ENCODE assay signal across 8 cellular contexts in genomic region chr7:100489824-100490223, GRCh38. TPM values are rescaled to one million over a fixed set of nuclear protein-coding genes. Genes with fewer than 3 reads are reported as not detected.
DNase-seq lines count a peak whose midpoint lies in the region; ATAC-seq and TF ChIP-seq lines count a peak whose summit lies in the region.

No MANE protein-coding gene starts in this region.

- H3K27me3 Mint-ChIP-seq in activated T-cell treated with anti-CD3 and anti-CD28 coated beads, Interleukin-2, amount 50 U/mL, for 4 hours (ENCODE audit: low read depth), result no peaks in the 10 kb centered on the region

- TF ChIP-seq POLR2A in erythroblast (IDR thresholded peaks at IDR 0.05; ENCODE audit: low read length), result no peak

- DNase-seq in stimulated activated CD4-positive, alpha-beta T cell treated with anti-CD3 and anti-CD28 coated beads, Interleukin-15, amount 100 ng/mL, for 24 hours, result peak; percentile 59
- DNase-seq in stimulated activated CD4-positive, alpha-beta T cell treated with anti-CD3 and anti-CD28 coated beads, Interleukin-2, amount 100 ng/mL, for 48 hours, result no peak
- DNase-seq in NCI-H1694 treated with DMSO at 0.1 percent for 48 hours (lab: John Stamatoyannopoulos, UW), result peak; percentile 95
- DNase-seq in SK-N-MC (ENCODE audit: low read depth, low spot score), result peak; percentile 91
- DNase-seq in erythroblast (lab: John Stamatoyannopoulos, UW), result peak; percentile 86 to 90
- DNase-seq in posterior cingulate gyrus, result peak; percentile 85 to 99 (median 95)
- DNase-seq in aorta, result no peak
- DNase-seq in activated T-cell treated with anti-CD3 and anti-CD28 coated beads, Interleukin-2, amount 50 U/mL, for 4 hours, result no peak

- no peak overlapping the region for H3K4me3 Mint-ChIP-seq in activated T-cell treated with anti-CD3 and anti-CD28 coated beads, Interleukin-2, amount 50 U/mL, for 4 hours

- H3K4me3 ChIP-seq in SK-N-MC, result no peak overlapping the region
- no peak overlapping the region for H3K4me3 ChIP-seq in aorta (ENCODE audit: low read length in 2 of 2)

- H3K4me1 ChIP-seq in aorta (ENCODE audit: control insufficient read depth in 1 of 2, insufficient read depth in 2 of 2, low read length in 2 of 2), result no peaks in the 10 kb centered on the region

- no peaks in the 10 kb centered on the region for H3K36me3 Mint-ChIP-seq in activated T-cell treated with anti-CD3 and anti-CD28 coated beads, Interleukin-2, amount 50 U/mL, for 4 hours (ENCODE audit: insufficient read depth)

- H3K4me1 Mint-ChIP-seq in activated T-cell treated with anti-CD3 and anti-CD28 coated beads, Interleukin-2, amount 50 U/mL, for 4 hours (ENCODE audit: low read depth), result peaks cover 15% of the 10 kb centered on the region

- intact Hi-C loops in posterior cingulate gyrus (cut with DNase I), result loop anchor here (5.0 kb wide), 2 partner anchors 47 to 67 kb away; partner anchors contain the start of gene AGFG2
- intact Hi-C loops in aorta (cut with DNase I), result no loop called here

- ATAC-seq in aorta (ENCODE audit: low FRiP score), result no peak
- no peak for ATAC-seq in activated T-cell treated with anti-CD3 and anti-CD28 coated beads, Interleukin-2, amount 50 U/mL, for 4 hours

- no peak overlapping the region for H3K9ac ChIP-seq in SK-N-MC (ENCODE audit: insufficient read length)

- WGBS in aorta, 2 donors, result 50 to 52% methylated on average over 9 of the region's 9 CpGs

- no peaks in the 10 kb centered on the region for H3K27me3 ChIP-seq in aorta (ENCODE audit: control insufficient read depth in 1 of 2, insufficient read depth in 2 of 2, low read length in 1 of 2)

- H3K36me3 ChIP-seq in SK-N-MC (ENCODE audit: insufficient read depth, low read length) (no peaks in the 10 kb centered on the region), aorta (ENCODE audit: control insufficient read depth in 1 of 2, insufficient read depth in 2 of 2, low read length in 1 of 2) (no peaks in the 10 kb centered on the region)

- H3K27ac ChIP-seq in SK-N-MC, result no peak overlapping the region
- H3K27ac ChIP-seq in aorta (ENCODE audit: low read depth in 1 of 2, low read length in 2 of 2), result no peak overlapping the region

- H3K9me3 ChIP-seq in SK-N-MC (ENCODE audit: low read depth, low read length) (no peaks in the 10 kb centered on the region), aorta (ENCODE audit: control insufficient read depth, low read length) (no peaks in the 10 kb centered on the region)

- H3K9me3 Mint-ChIP-seq in activated T-cell treated with anti-CD3 and anti-CD28 coated beads, Interleukin-2, amount 50 U/mL, for 4 hours, result no peaks in the 10 kb centered on the region

RNA-seq across cellular contexts. Expression of gene NYAP1, which starts 6.1 kb away (rescaled TPM):
- total RNA-seq in aorta, result 1 to 10 TPM in 1 of 2 donors, under 1 TPM in 1; 0.75 to 1.3 TPM
- under 1 TPM; 0.18 to 0.25 TPM for polyA plus RNA-seq in aorta
- under 1 TPM; 0.11 to 0.33 (median 0.18) TPM for total RNA-seq in activated T-cell treated with anti-CD3 and anti-CD28 coated beads, Interleukin-2, amount 50 U/mL, for 4 hours

RNA-seq across cellular contexts. Expression of gene TSC22D4, which starts 10.8 kb away (rescaled TPM):
- total RNA-seq in aorta, result 10 to 100 TPM; 31.2 to 46.5 TPM
- polyA plus RNA-seq in aorta, result 10 to 100 TPM; 18.8 to 35.5 TPM
- 10 to 100 TPM; 65.4 to 81.9 (median 81.5) TPM for total RNA-seq in activated T-cell treated with anti-CD3 and anti-CD28 coated beads, Interleukin-2, amount 50 U/mL, for 4 hours

RNA-seq across cellular contexts. Expression of gene SPACDR, which starts 25.8 kb away (rescaled TPM):
- 1 to 10 TPM; 1.0 to 2.0 TPM for total RNA-seq in aorta
- polyA plus RNA-seq in aorta, result under 1 TPM in 1 of 2 donors, not detected in 1; 0.31 TPM
- under 1 TPM; 0.26 to 0.46 (median 0.41) TPM for total RNA-seq in activated T-cell treated with anti-CD3 and anti-CD28 coated beads, Interleukin-2, amount 50 U/mL, for 4 hours

RNA-seq across cellular contexts. Expression of gene AGFG2, which starts 49.2 kb away (rescaled TPM):
- total RNA-seq in aorta, result 10 to 100 TPM; 28.4 to 29.2 TPM
- polyA plus RNA-seq in aorta, result 10 to 100 TPM in 1 of 2 donors, 1 to 10 TPM in 1; 6.4 to 14.6 TPM
- total RNA-seq in activated T-cell treated with anti-CD3 and anti-CD28 coated beads, Interleukin-2, amount 50 U/mL, for 4 hours, result 10 to 100 TPM; 58.6 to 72.0 (median 65.9) TPM

RNA-seq across cellular contexts. Expression of gene PPP1R35, which starts 53.5 kb away (rescaled TPM):
- total RNA-seq in aorta, result 10 to 100 TPM; 24.7 to 29.7 TPM
- 10 to 100 TPM; 16.0 to 69.5 TPM for polyA plus RNA-seq in aorta
- 10 to 100 TPM; 36.3 to 42.6 (median 37.4) TPM for total RNA-seq in activated T-cell treated with anti-CD3 and anti-CD28 coated beads, Interleukin-2, amount 50 U/mL, for 4 hours

Comparison
In these comparisons a context has a peak if more than half of its experiments do, and no peak if none do; other contexts are left out.
1. DNase-seq: peak in stimulated activated CD4-positive, alpha-beta T cell treated with anti-CD3 and anti-CD28 coated beads, Interleukin-15, amount 100 ng/mL, for 24 hours (single experiment), NCI-H1694 treated with DMSO at 0.1 percent for 48 hours (single experiment), SK-N-MC (single experiment), erythroblast (2 of 2) and posterior cingulate gyrus (10 of 10); none in stimulated activated CD4-positive, alpha-beta T cell treated with anti-CD3 and anti-CD28 coated beads, Interleukin-2, amount 100 ng/mL, for 48 hours (0 of 2), aorta (0 of 2) and activated T-cell treated with anti-CD3 and anti-CD28 coated beads, Interleukin-2, amount 50 U/mL, for 4 hours (single experiment).